In the genomic region with DNA sequence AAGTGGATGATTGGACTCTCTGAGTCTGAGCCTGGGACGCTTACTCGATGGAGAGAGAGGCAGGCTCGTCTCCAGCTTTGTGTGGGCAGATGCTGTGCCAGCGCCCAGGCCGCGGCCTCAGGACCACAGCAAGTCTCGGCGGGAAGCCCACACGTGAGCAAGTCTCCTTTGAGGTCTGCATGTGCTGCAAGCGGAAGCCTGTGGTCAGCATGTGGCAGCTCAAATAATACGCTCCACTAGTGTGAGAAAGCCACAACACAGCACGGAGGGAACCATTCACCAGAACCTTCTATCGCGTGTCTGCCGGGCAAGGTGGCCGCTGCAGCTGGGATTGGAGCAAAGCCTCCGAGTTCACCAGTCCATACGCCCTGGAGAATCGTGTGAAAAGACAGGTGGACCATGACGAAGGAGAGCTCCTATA, we compare ENCODE assay signal across 8 cellular contexts.
DNase-seq lines count a peak whose midpoint lies in the region; ATAC-seq lines count a peak whose summit lies in the region.

No MANE protein-coding gene starts in this region.

- no peaks in the 10 kb centered on the region for H3K9me3 ChIP-seq in aorta (ENCODE audit: control insufficient read depth, low read length)
- no peaks in the 10 kb centered on the region for H3K9me3 ChIP-seq in right cardiac atrium (ENCODE audit: control insufficient read depth, low read length)

- H3K27me3 ChIP-seq in aorta (ENCODE audit: control insufficient read depth in 1 of 2, insufficient read depth in 2 of 2, low read length in 1 of 2) (no peaks in the 10 kb centered on the region), right cardiac atrium (ENCODE audit: control insufficient read depth, insufficient read depth) (peaks cover 3% of the 10 kb centered on the region)

- intact Hi-C loops in aorta (cut with DNase I): no loop called here
- intact Hi-C loops in Right ventricle myocardium inferior (cut with DNase I): no loop called here
- intact Hi-C loops in right cardiac atrium (cut with DNase I): no loop called here

- H3K4me1 ChIP-seq in aorta (ENCODE audit: control insufficient read depth in 1 of 2, insufficient read depth in 2 of 2, low read length in 2 of 2): no peaks in the 10 kb centered on the region
- H3K4me1 ChIP-seq in right cardiac atrium (ENCODE audit: control insufficient read depth, insufficient read depth, low read length): no peaks in the 10 kb centered on the region

- ATAC-seq in GM19043 (IDR thresholded peaks at IDR 0.05; ENCODE audit: low read depth, unreplicated experiment): peak; percentile 86
- peak; percentile 97 for ATAC-seq in HG03135 (IDR thresholded peaks at IDR 0.05; ENCODE audit: unreplicated experiment)
- ATAC-seq in aorta (ENCODE audit: low FRiP score): peak; percentile 24
- ATAC-seq in Right ventricle myocardium inferior: no peak
- no peak for ATAC-seq in right cardiac atrium

- no peak overlapping the region for H3K4me3 ChIP-seq in aorta (ENCODE audit: low read length in 2 of 2)
- no peak overlapping the region for H3K4me3 ChIP-seq in right cardiac atrium (ENCODE audit: low read length)

- WGBS in aorta, 2 donors: 84 to 89% methylated on average over 20 of the region's 20 CpGs
- WGBS in right cardiac atrium: 88% methylated on average over 20 of the region's 20 CpGs

- no peaks in the 10 kb centered on the region for H3K36me3 ChIP-seq in aorta (ENCODE audit: control insufficient read depth in 1 of 2, insufficient read depth in 2 of 2, low read length in 1 of 2)

- peak; percentile 33 for DNase-seq in activated CD4-positive, CD25-positive, alpha-beta regulatory T cell treated with anti-CD3 and anti-CD28 coated beads, Interleukin-2, amount 50 U/mL, for 72 hours
- DNase-seq in glomerular visceral epithelial cell (ENCODE audit: extremely low spot score) (peak; percentile 23), aorta (no peak), HPDE6-E6E7 (ENCODE audit: extremely low spot score) (no peak), Right ventricle myocardium inferior (ENCODE audit: missing footprints) (no peak), right cardiac atrium (no peak)

- H3K27ac ChIP-seq in aorta (ENCODE audit: low read depth in 1 of 2, low read length in 2 of 2): no peak overlapping the region
- H3K27ac ChIP-seq in right cardiac atrium (ENCODE audit: low read length): no peak overlapping the region

Comparison
In these comparisons a context has a peak if more than half of its experiments do, and no peak if none do; other contexts are left out.
1. ATAC-seq: peak in GM19043 (single experiment), HG03135 (single experiment) and aorta (single experiment); none in Right ventricle myocardium inferior (single experiment) and right cardiac atrium (0 of 2).
2. DNase-seq: peak in activated CD4-positive, CD25-positive, alpha-beta regulatory T cell treated with anti-CD3 and anti-CD28 coated beads, Interleukin-2, amount 50 U/mL, for 72 hours (single experiment) and glomerular visceral epithelial cell (single experiment); none in aorta (0 of 2), HPDE6-E6E7 (single experiment), Right ventricle myocardium inferior (single experiment) and right cardiac atrium (0 of 3).